In genomic region chr12:44227601-44228000, GRCh38 we compare ENCODE assay signal across 20 cellular contexts.
"Had no signal": no experiment of that assay in that cellular context is flagged by ENCODE, and none has a peak within 500 bp of the region (broad histone marks: within the 10 kb centered on the region; RNA-seq: fewer than 3 reads in every experiment).

No MANE protein-coding gene starts in this region.

- H3K36me3 ChIP-seq: ovary had no signal

- ATAC-seq: activated CD8-positive, alpha-beta T cell treated with anti-CD3 and anti-CD28 coated beads, Interleukin-2, amount 10 ng/mL, durations not matched to agents 7 days and 5 days; activated naive CD4-positive, alpha-beta T cell treated with anti-CD3 and anti-CD28 coated beads, Interleukin-2, amount 50 U/mL, for 72 hours; body of pancreas; left lobe of liver; stimulated activated memory B cell treated with anti-CD40 and anti-IgM and Interleukin-4, amounts not matched to agents 10 μg/mL and 1 μg/mL and 100 μg/mL, for 72 hours had no signal

- H3K9me3 ChIP-seq: body of pancreas, ovary had no signal

- H3K4me1 ChIP-seq: body of pancreas had no signal

- H3K4me3 ChIP-seq: body of pancreas, ovary had no signal

- FAIRE-seq: endothelial cell of umbilical vein, keratinocyte, urothelium cell line had no signal

- H3K27ac ChIP-seq: body of pancreas, ovary had no signal

- DNase-seq: activated CD4-positive, alpha-beta T cell treated with anti-CD3 and anti-CD28 coated beads, Interleukin-2, amount 10 ng/mL, durations not matched to agents 24 days and 14 days; activated CD4-positive, CD25-positive, alpha-beta regulatory T cell; activated CD8-positive, alpha-beta memory T cell treated with anti-CD3 and anti-CD28 coated beads, Interleukin-2, amount 50 U/mL, for 4 hours; activated CD8-positive, alpha-beta T cell treated with anti-CD3 and anti-CD28 coated beads, Interleukin-2, amount 10 ng/mL, durations not matched to agents 7 days and 5 days; activated gamma-delta T cell; activated T-cell treated with anti-CD3 and anti-CD28 coated beads, Interleukin-2, amount 50 U/mL, for 48 hours; amygdala; body of pancreas; central memory CD4-positive, alpha-beta T cell; effector CD8-positive, alpha-beta T cell; hippocampal formation; naive B cell; ovary; stimulated activated CD4-positive, alpha-beta T cell treated with anti-CD3 and anti-CD28 coated beads, Interleukin-12 subunit alpha, Interleukin-12 subunit beta, amount 100 ng/mL, for 4 hours had no signal

- H3K27me3 ChIP-seq: body of pancreas, ovary had no signal
